8 cellular contexts compared by ENCODE assay signal in the genomic region with DNA sequence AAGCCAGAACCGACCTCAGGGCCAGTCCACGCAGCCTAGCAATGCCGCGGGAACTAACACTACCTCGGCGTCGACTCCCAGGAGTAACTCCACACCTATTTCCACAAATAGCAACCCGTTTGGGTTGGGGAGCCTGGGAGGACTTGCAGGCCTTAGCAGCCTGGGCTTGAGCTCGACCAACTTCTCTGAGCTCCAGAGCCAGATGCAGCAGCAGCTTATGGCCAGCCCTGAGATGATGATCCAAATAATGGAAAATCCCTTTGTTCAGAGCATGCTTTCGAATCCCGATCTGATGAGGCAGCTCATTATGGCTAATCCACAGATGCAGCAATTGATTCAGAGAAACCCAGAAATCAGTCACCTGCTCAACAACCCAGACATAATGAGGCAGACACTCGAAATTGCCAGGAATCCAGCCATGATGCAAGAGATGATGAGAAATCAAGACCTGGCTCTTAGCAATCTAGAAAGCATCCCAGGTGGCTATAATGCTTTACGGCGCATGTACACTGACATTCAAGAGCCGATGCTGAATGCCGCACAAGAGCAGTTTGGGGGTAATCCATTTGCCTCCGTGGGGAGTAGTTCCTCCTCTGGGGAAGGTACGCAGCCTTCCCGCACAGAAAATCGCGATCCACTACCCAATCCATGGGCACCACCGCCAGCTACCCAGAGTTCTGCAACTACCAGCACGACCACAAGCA. TPM values are rescaled to one million over a fixed set of nuclear protein-coding genes. Genes with fewer than 3 reads are reported as not detected.
DNase-seq lines count a peak whose midpoint lies in the region; TF ChIP-seq lines count a peak whose summit lies in the region.

No MANE protein-coding gene starts in this region.

- no peak overlapping the region for H2AFZ ChIP-seq in H9 (ENCODE audit: low read length)

- no peaks in the 10 kb centered on the region for H3K36me3 ChIP-seq in ES-I3 (ENCODE audit: insufficient read depth, low read length)
- no peaks in the 10 kb centered on the region for H3K36me3 ChIP-seq in left ventricle myocardium inferior

- H3K36me3 Mint-ChIP-seq in H9 (ENCODE audit: insufficient read depth in 1 of 3, low read depth in 3 of 3), result peaks cover 0 to 13% (median 11%) of the 10 kb centered on the region in 3 experiments; a peak in 5 of 7 replicates
- H3K36me3 Mint-ChIP-seq in activated naive CD8-positive, alpha-beta T cell treated with anti-CD3 and anti-CD28 coated beads for 36 hours, result peaks cover 26% of the 10 kb centered on the region

- no peak overlapping the region for H3T11ph ChIP-seq in H9 (ENCODE audit: low read length)

- peaks cover 2 to 13% of the 10 kb centered on the region in 2 experiments for H3K4me1 Mint-ChIP-seq in H9
- peaks cover 10% of the 10 kb centered on the region for H3K4me1 Mint-ChIP-seq in activated naive CD8-positive, alpha-beta T cell treated with anti-CD3 and anti-CD28 coated beads for 36 hours

- peak overlapping the region; percentile 98 for H3K14ac ChIP-seq in H9 (ENCODE audit: insufficient read depth, low read length)

- H3K4me3 Mint-ChIP-seq in H9, result peak overlapping the region; percentile 70 to 83
- H3K4me3 Mint-ChIP-seq in activated naive CD8-positive, alpha-beta T cell treated with anti-CD3 and anti-CD28 coated beads for 36 hours, result peak overlapping the region; percentile 86

- no peak overlapping the region for H3K56ac ChIP-seq in H9 (ENCODE audit: insufficient read length, low read depth, low read length)

- H3K27ac ChIP-seq in H9 (ENCODE audit: insufficient read length, low read depth, low read length) (peak overlapping the region; percentile 91), left ventricle myocardium inferior (replicated peaks) (peak overlapping the region; percentile 96)

- H3K27ac Mint-ChIP-seq in H9, result peak overlapping the region in 1 of 3 experiments; percentile 25; a peak in 1 of 7 replicates
- peak overlapping the region; percentile 95 for H3K27ac Mint-ChIP-seq in activated naive CD8-positive, alpha-beta T cell treated with anti-CD3 and anti-CD28 coated beads for 36 hours

- peaks cover 36 to 41% of the 10 kb centered on the region in 2 experiments for H3K9me3 Mint-ChIP-seq in H9
- H3K9me3 Mint-ChIP-seq in activated naive CD8-positive, alpha-beta T cell treated with anti-CD3 and anti-CD28 coated beads for 36 hours, result no peaks in the 10 kb centered on the region

- H4K91ac ChIP-seq in H9 (ENCODE audit: insufficient read length, low read depth, low read length), result no peak overlapping the region

- H3K4me1 ChIP-seq in ES-I3 (ENCODE audit: insufficient read depth, low read length) (peaks cover 10% of the 10 kb centered on the region), H9 (ENCODE audit: insufficient read depth, low read length) (no peaks in the 10 kb centered on the region), left ventricle myocardium inferior (peaks cover 53% of the 10 kb centered on the region)

- intact Hi-C loops in left ventricle myocardium inferior (cut with micrococcal nuclease) (no loop called here), posterior cingulate gyrus (cut with DNase I) (loop anchor here (10.0 kb wide), 2 partner anchors 100 to 170 kb away; no protein-coding TSS in a partner anchor)

- H3K27me3 ChIP-seq in H9 (ENCODE audit: insufficient read depth, low read length), result no peaks in the 10 kb centered on the region
- H3K27me3 ChIP-seq in left ventricle myocardium inferior (ENCODE audit: low read depth), result no peaks in the 10 kb centered on the region

- no peak overlapping the region for H2BK20ac ChIP-seq in H9 (ENCODE audit: low read depth, low read length, poor library complexity, severe bottlenecking)

- H3K23ac ChIP-seq in H9 (ENCODE audit: insufficient read length, low read depth, low read length), result no peak overlapping the region

- no peaks in the 10 kb centered on the region for H3K79me1 ChIP-seq in H9 (ENCODE audit: insufficient read depth, low read depth, low read length, poor library complexity, severe bottlenecking)

- no peak for DNase-seq in H9
- peak; percentile 28 for DNase-seq in NCI-H345 (lab: John Stamatoyannopoulos, UW)
- peak; percentile 24 for DNase-seq in activated naive CD8-positive, alpha-beta T cell treated with anti-CD3 and anti-CD28 coated beads for 36 hours
- DNase-seq in left ventricle myocardium inferior, result no peak
- peak in 7 of 10 donors; percentile 8 to 79 (median 16) for DNase-seq in posterior cingulate gyrus
- no peak for DNase-seq in SKM-1 treated with dmso at 0.1 percent for 144 hours (lab: John Stamatoyannopoulos, UW; ENCODE audit: unreplicated experiment)
- DNase-seq in NK-92 (lab: John Stamatoyannopoulos, UW; ENCODE audit: unreplicated experiment), result no peak

- H2AK5ac ChIP-seq in H9 (ENCODE audit: insufficient read length, low read length), result no peak overlapping the region

- H4K5ac ChIP-seq in H9 (ENCODE audit: insufficient read length, low read depth, low read length), result no peak overlapping the region

- peak overlapping the region; percentile 72 for H3K4me3 ChIP-seq in left ventricle myocardium inferior

- no peak for TF ChIP-seq CTCF in H9 (conservative IDR thresholded peaks at IDR 0.05)
- TF ChIP-seq CTCF in left ventricle myocardium inferior (IDR thresholded peaks at IDR 0.05; ENCODE audit: borderline replicate concordance), result no peak

- no peaks in the 10 kb centered on the region for H4K20me1 ChIP-seq in H9 (ENCODE audit: control insufficient read depth, insufficient read depth, insufficient read length)

- no peaks in the 10 kb centered on the region for H3K9me3 ChIP-seq in ES-I3 (ENCODE audit: control insufficient read depth, insufficient read depth, low read length)
- H3K9me3 ChIP-seq in H9 (ENCODE audit: control insufficient read depth, low read depth, low read length), result no peaks in the 10 kb centered on the region
- no peaks in the 10 kb centered on the region for H3K9me3 ChIP-seq in left ventricle myocardium inferior (replicated peaks)

- H3K27me3 Mint-ChIP-seq in H9 (ENCODE audit: low read depth), result no peaks in the 10 kb centered on the region; the same call in 1 of the 2 replicates
- no peaks in the 10 kb centered on the region for H3K27me3 Mint-ChIP-seq in activated naive CD8-positive, alpha-beta T cell treated with anti-CD3 and anti-CD28 coated beads for 36 hours

- peaks cover 14% of the 10 kb centered on the region for H3K23me2 ChIP-seq in H9 (ENCODE audit: insufficient read length, low read depth, low read length, poor library complexity, severe bottlenecking)

- WGBS in H9 (ENCODE audit: extremely low coverage, insufficient read length, low lambda C conversion rate), result no CpG with 5 or more reads among the region's 23 CpGs

- H3K9ac ChIP-seq in ES-I3 (ENCODE audit: low read depth, low read length) (peak overlapping the region; percentile 98), H9 (ENCODE audit: extremely low read depth, insufficient read length, low read length) (peak overlapping the region; percentile 85)

- no peak overlapping the region for H3K4ac ChIP-seq in H9 (ENCODE audit: low read depth, low read length)

- H4K8ac ChIP-seq in H9 (replicated peaks; ENCODE audit: insufficient read length, low read depth, low read length), result no peak overlapping the region

- no peak overlapping the region for H2BK120ac ChIP-seq in H9 (ENCODE audit: low read depth, low read length, poor library complexity, severe bottlenecking)

- peak overlapping the region; percentile 84 for H3K18ac ChIP-seq in H9 (ENCODE audit: insufficient read length, low read depth, low read length)

- peak overlapping the region; percentile 84 for H3K4me2 ChIP-seq in H9 (ENCODE audit: insufficient read depth, insufficient read length, low read length)

- H3K79me2 ChIP-seq in H9 (ENCODE audit: insufficient read depth, low read length), result peaks cover 25% of the 10 kb centered on the region

- no peak overlapping the region for H2BK12ac ChIP-seq in H9 (ENCODE audit: insufficient read length, low read depth, low read length)

- H2BK5ac ChIP-seq in H9 (ENCODE audit: insufficient read length, low read length), result no peak overlapping the region

- no peak overlapping the region for H2BK15ac ChIP-seq in H9 (ENCODE audit: low read depth, low read length)

RNA-seq across cellular contexts. Expression of a gene that starts 0.9 kb away (rescaled TPM):
- total RNA-seq in H9 (2021), result 28.5 and 30.0 TPM in 2 replicates
- total RNA-seq in activated naive CD8-positive, alpha-beta T cell treated with anti-CD3 and anti-CD28 coated beads for 36 hours, result 10 to 100 TPM; 29.4 to 30.2 TPM
- 34.5 TPM for total RNA-seq in left ventricle myocardium inferior

Comparison
In these comparisons a context has a peak if more than half of its experiments do, and no peak if none do; other contexts are left out.
1. DNase-seq: peak in NCI-H345 (single experiment), activated naive CD8-positive, alpha-beta T cell treated with anti-CD3 and anti-CD28 coated beads for 36 hours (single experiment) and posterior cingulate gyrus (7 of 10); none in H9 (single experiment), left ventricle myocardium inferior (single experiment), SKM-1 treated with dmso at 0.1 percent for 144 hours (single experiment) and NK-92 (single experiment).